Comparison of ENCODE assay signal across 8 cellular contexts in the genomic region with DNA sequence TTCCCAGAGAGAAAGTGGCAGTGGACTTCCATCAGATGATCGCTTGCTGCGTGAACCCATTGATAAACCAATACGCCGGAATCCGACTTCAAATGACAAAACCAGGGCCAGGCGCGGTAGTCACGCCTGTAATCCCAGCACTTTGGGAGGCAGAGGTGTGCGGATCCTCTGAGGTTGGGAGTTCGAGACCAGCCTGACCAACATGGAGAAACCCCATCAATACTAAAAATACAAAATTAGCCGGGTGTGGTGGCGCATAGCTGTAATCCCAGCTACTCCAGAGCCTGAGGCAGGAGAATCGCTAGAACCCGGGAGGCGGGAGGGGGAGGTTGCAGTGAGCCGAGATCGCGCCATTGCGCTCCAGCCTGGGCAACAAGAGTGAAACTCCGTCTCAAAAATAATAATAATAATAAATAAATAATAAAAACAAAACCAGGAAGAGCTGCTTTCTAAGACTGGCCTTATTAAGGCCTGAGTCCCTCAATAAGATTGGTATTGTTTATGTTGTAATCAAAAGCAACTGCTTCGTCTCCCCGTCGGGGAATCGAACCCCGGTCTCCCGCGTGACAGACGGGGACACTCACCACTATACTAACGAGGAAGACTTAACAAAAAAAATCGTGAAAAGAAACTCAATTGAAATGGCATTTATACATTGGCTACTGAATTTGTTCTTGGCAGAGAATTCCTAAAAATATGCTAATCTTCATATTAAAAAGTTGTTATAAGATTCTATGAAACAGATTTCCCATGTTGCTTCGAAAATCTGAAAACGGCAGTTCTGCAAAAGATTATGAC.
DNase-seq lines count a peak whose midpoint lies in the region; ATAC-seq and TF ChIP-seq lines count a peak whose summit lies in the region.

No MANE protein-coding gene starts in this region.

- no peaks in the 10 kb centered on the region for H3K9me3 Mint-ChIP-seq in nephron

- ATAC-seq in HG02884 (IDR thresholded peaks at IDR 0.05; ENCODE audit: unreplicated experiment) (no peak), GM21576 (IDR thresholded peaks at IDR 0.05; ENCODE audit: unreplicated experiment) (no peak)

- no peaks in the 10 kb centered on the region for H3K36me3 Mint-ChIP-seq in nephron (ENCODE audit: low read depth)

- DNase-seq in activated T-cell treated with anti-CD3 and anti-CD28 coated beads for 48 hours (ENCODE audit: low read depth): peak; percentile 65
- DNase-seq in activated T-cell treated with anti-CD3 and anti-CD28 coated beads for 4 hours: no peak
- peak; percentile 18 for DNase-seq in NCI-H774 (lab: John Stamatoyannopoulos, UW)
- peak; percentile 44 for DNase-seq in amniotic epithelial cell (ENCODE audit: low read depth)
- DNase-seq in GDM1 (lab: John Stamatoyannopoulos, UW): no peak

- peaks cover 7% of the 10 kb centered on the region for H3K4me1 Mint-ChIP-seq in nephron

- H3K27ac Mint-ChIP-seq in nephron: no peak overlapping the region

- peak overlapping the region; percentile 63 to 77 (median 70) for H3K4me3 Mint-ChIP-seq in nephron

- peaks cover 66% of the 10 kb centered on the region for H3K27me3 Mint-ChIP-seq in nephron (ENCODE audit: low read depth)

- no peak for TF ChIP-seq CTCF in nephron (IDR thresholded peaks at IDR 0.05; ENCODE audit: unreplicated experiment in 3 of 3)

Comparison
In these comparisons a context has a peak if more than half of its experiments do, and no peak if none do; other contexts are left out.
1. DNase-seq: peak in activated T-cell treated with anti-CD3 and anti-CD28 coated beads for 48 hours (single experiment), NCI-H774 (single experiment) and amniotic epithelial cell (single experiment); none in activated T-cell treated with anti-CD3 and anti-CD28 coated beads for 4 hours (single experiment) and GDM1 (single experiment).